Comparison of ENCODE assay signal across 1 cellular context in genomic region chr2:235056768-235057167, GRCh38.
TF ChIP-seq lines count a peak whose summit lies in the region.

No MANE protein-coding gene starts in this region.

TF ChIP-seq in GM23338, 12 proteins besides CTCF, POLR2A, EP300 and RAD21:
- no peak for TF ChIP-seq REST (IDR thresholded peaks at IDR 0.05; ENCODE audit: unreplicated experiment)
- no peak for TF ChIP-seq JUNB (IDR thresholded peaks at IDR 0.05; ENCODE audit: unreplicated experiment)
- TF ChIP-seq STAT1 (IDR thresholded peaks at IDR 0.05; ENCODE audit: unreplicated experiment) = no peak
- TF ChIP-seq EZH2phosphoT487 (IDR thresholded peaks at IDR 0.05; ENCODE audit: unreplicated experiment) = no peak
- TF ChIP-seq ZNF331 (CRISPR knock-in tag; IDR thresholded peaks at IDR 0.05; ENCODE audit: low read depth) = no peak
- no peak for TF ChIP-seq NANOG (IDR thresholded peaks at IDR 0.05; ENCODE audit: borderline replicate concordance)
- no peak for TF ChIP-seq CREB1 (CRISPR knock-in tag; IDR thresholded peaks at IDR 0.05; ENCODE audit: low read depth)
- TF ChIP-seq ETS1 (IDR thresholded peaks at IDR 0.05) = no peak
- no peak for TF ChIP-seq POLR2AphosphoS5 (IDR thresholded peaks at IDR 0.05; ENCODE audit: low read depth)
- TF ChIP-seq EZH2 (IDR thresholded peaks at IDR 0.05; ENCODE audit: low read depth, unreplicated experiment) = no peak
- TF ChIP-seq ZNF114 (CRISPR knock-in tag; IDR thresholded peaks at IDR 0.05) = no peak
- no peak for TF ChIP-seq ZNF462 (CRISPR knock-in tag; IDR thresholded peaks at IDR 0.05)
TF ChIP-seq in GM23338: peak in this region for 0.
